In the genomic region with DNA sequence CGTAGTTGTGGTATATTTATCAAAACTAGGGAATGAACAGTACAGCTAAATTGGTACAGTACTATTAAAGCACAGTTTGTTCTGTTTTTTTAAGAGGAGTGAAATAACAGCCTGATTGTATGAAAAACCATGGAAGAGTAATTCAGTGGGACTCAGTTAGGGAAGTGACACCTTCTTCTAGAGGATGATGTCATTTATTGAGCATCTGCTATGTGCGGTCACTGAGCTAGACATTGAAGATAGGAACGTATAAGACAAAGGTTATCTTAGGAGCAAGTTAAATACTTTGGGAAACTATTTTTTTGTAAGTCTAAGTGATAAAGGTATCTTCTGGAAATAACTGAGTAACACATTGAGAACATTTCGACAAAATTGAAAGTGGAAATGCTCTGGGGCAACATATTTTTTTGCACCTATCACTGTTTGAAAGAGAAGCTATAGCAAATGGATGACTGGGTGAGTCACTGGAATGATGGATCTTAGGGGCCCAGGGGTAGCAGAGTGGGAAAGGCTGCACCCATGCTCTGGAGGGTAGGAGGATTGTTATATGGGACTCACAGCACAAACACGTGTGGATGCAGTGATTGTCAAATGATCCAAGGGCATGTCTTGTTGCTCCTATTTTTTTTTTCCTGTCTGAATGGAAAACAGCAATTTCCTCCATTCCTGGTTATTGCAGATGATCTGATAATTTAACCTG, we compare ENCODE assay signal across 1 cellular context.
TF ChIP-seq lines count a peak whose summit lies in the region.

No MANE protein-coding gene starts in this region.

TF ChIP-seq in K562, 482 proteins besides CTCF, POLR2A, EP300 and RAD21:
- peak; percentile 31; the same call in 1 of the 2 replicates for TF ChIP-seq JUND (IDR thresholded peaks at IDR 0.05; ENCODE audit: borderline replicate concordance, low read depth, low read length)
- peak; percentile 70; the same call in 2 of the 3 replicates for TF ChIP-seq JUND (tag; IDR thresholded peaks at IDR 0.05; ENCODE audit: borderline replicate concordance, low read depth, low read length)
- peak; percentile 89 for TF ChIP-seq ATF3 (IDR thresholded peaks at IDR 0.05)
- no peak for TF ChIP-seq ATF3 (CRISPR knock-in tag; conservative IDR thresholded peaks at IDR 0.05)
- TF ChIP-seq E4F1 (CRISPR knock-in tag; IDR thresholded peaks at IDR 0.05; ENCODE audit: borderline replicate concordance) = no peak
- TF ChIP-seq ZKSCAN3 (CRISPR knock-in tag; IDR thresholded peaks at IDR 0.05) = no peak
- no peak for TF ChIP-seq WHSC1 (IDR thresholded peaks at IDR 0.05; ENCODE audit: low read length)
- TF ChIP-seq POLR2G (IDR thresholded peaks at IDR 0.05; ENCODE audit: low read depth, low read length) = no peak
- TF ChIP-seq ZNF23 (CRISPR knock-in tag; IDR thresholded peaks at IDR 0.05) = no peak
- no peak for TF ChIP-seq SNIP1 (IDR thresholded peaks at IDR 0.05; ENCODE audit: low read depth)
- TF ChIP-seq ZNF324 (CRISPR knock-in tag; IDR thresholded peaks at IDR 0.05) = no peak
- TF ChIP-seq ETS2 (tag; IDR thresholded peaks at IDR 0.05; ENCODE audit: borderline replicate concordance, poor library complexity, severe bottlenecking) = no peak
- no peak for TF ChIP-seq IRF2 (CRISPR knock-in tag; IDR thresholded peaks at IDR 0.05)
- TF ChIP-seq CBFA2T3 (IDR thresholded peaks at IDR 0.05) = peak; percentile 9; the same call in 1 of the 2 replicates
- TF ChIP-seq SRSF1 (IDR thresholded peaks at IDR 0.05; ENCODE audit: low read depth, low read length) = no peak
- no peak for TF ChIP-seq ZNF766 (CRISPR knock-in tag; conservative IDR thresholded peaks at IDR 0.05)
- no peak for TF ChIP-seq CHCHD3 (CRISPR knock-in tag; IDR thresholded peaks at IDR 0.05)
- TF ChIP-seq ATF7 (IDR thresholded peaks at IDR 0.05) = peak; percentile 58; the same call in 1 of the 2 replicates
